Comparison of ENCODE assay signal across 8 cellular contexts in genomic region chr4:169268951-169269781, GRCh38. TPM values are rescaled to one million over a fixed set of nuclear protein-coding genes. Genes with fewer than 3 reads are reported as not detected.
DNase-seq lines count a peak whose midpoint lies in the region; ATAC-seq, FAIRE-seq and TF ChIP-seq lines count a peak whose summit lies in the region.

No MANE protein-coding gene starts in this region.

- in situ Hi-C loops in transverse colon (cut with MboI; ENCODE audit: low pct_ligation_motif_present in 1 of 4, low pct_unique_long_range_greater_than_20kb in 1 of 4, low sequenced_read_pairs in 3 of 4) = no loop called here

- peaks cover 2% of the 10 kb centered on the region for H3K9me3 Mint-ChIP-seq in astrocyte (ENCODE audit: unreplicated experiment)

- H3K4me3 ChIP-seq in HL-60 (replicated peaks; ENCODE audit: insufficient read depth, low read length) = 0 out of 2 replicates have a peak overlapping the region, but pooled peaks have one; percentile 92
- H3K4me3 ChIP-seq in astrocyte (ENCODE audit: insufficient read depth, low read depth, low read length) = peak overlapping the region; percentile 95
- peak overlapping the region; percentile 84 to 90 (median 88) for H3K4me3 ChIP-seq in liver (ENCODE audit: low read depth in 1 of 3, low read length in 3 of 3)
- peak overlapping the region; percentile 73 to 96 (median 80) for H3K4me3 ChIP-seq in transverse colon

- peaks cover 33% of the 10 kb centered on the region for H4K20me1 ChIP-seq in astrocyte (ENCODE audit: insufficient read depth, low read length)

- H3K36me3 ChIP-seq in astrocyte (ENCODE audit: insufficient read depth, low read length) (peaks cover 11% of the 10 kb centered on the region), liver (ENCODE audit: control insufficient read depth in 4 of 4, insufficient read depth in 3 of 4, low read depth in 1 of 4, low read length in 3 of 4) (peaks cover 0 to 5% (median 0%) of the 10 kb centered on the region in 4 donors), transverse colon (no peaks in the 10 kb centered on the region)

- intact Hi-C loops in transverse colon (cut with DNase I; ENCODE audit: low total_unique reads) = no loop called here

- H3K4me1 ChIP-seq in astrocyte (ENCODE audit: insufficient read depth, low read length) = peaks cover 40% of the 10 kb centered on the region
- peaks cover 2 to 33% (median 19%) of the 10 kb centered on the region in 4 donors for H3K4me1 ChIP-seq in liver (ENCODE audit: control insufficient read depth in 4 of 4, insufficient read depth in 4 of 4, low read length in 3 of 4)
- peaks cover 5 to 70% (median 28%) of the 10 kb centered on the region in 4 donors for H3K4me1 ChIP-seq in transverse colon

- no peaks in the 10 kb centered on the region for H3K27me3 Mint-ChIP-seq in astrocyte (ENCODE audit: low read depth, unreplicated experiment)

- H3K9me3 ChIP-seq in astrocyte (ENCODE audit: insufficient read depth, low read depth, low read length) (no peaks in the 10 kb centered on the region), liver (ENCODE audit: control insufficient read depth in 4 of 4, low read length in 3 of 4) (no peaks in the 10 kb centered on the region), transverse colon (no peaks in the 10 kb centered on the region)

- peak; percentile 95 for FAIRE-seq in astrocyte (lab: Jason Lieb, UNC)

- peak; percentile 65 for TF ChIP-seq POLR2A in transverse colon (IDR thresholded peaks at IDR 0.05)

- WGBS in liver = 23% methylated on average over 14 of the region's 14 CpGs
- WGBS in transverse colon (ENCODE audit: low coverage in 1 of 2), 2 donors = 42 to 45% methylated on average over 5 to 14 of the region's 14 CpGs

- H3K27ac ChIP-seq in HL-60 (replicated peaks) (no peak overlapping the region), astrocyte (ENCODE audit: low read depth, low read length) (peak overlapping the region; percentile 95), liver (ENCODE audit: low read depth in 1 of 2, low read length in 2 of 2) (peak overlapping the region; percentile 72 to 87), transverse colon (peak overlapping the region; percentile 90 to 97 (median 94))

- peaks cover 35% of the 10 kb centered on the region for H3K4me1 Mint-ChIP-seq in astrocyte (ENCODE audit: low read depth, unreplicated experiment)

- peaks cover 8% of the 10 kb centered on the region for H3K36me3 Mint-ChIP-seq in astrocyte (ENCODE audit: low read depth, unreplicated experiment)

- DNase-seq in AG08395 (ENCODE audit: low spot score) = peak; percentile 53
- DNase-seq in HL-60 (ENCODE audit: low read depth in 1 of 2, low spot score in 1 of 2) = peak in 1 of 2 experiments; percentile 50
- DNase-seq in astrocyte (ENCODE audit: low read depth) = peak; percentile 89
- DNase-seq in transverse colon = peak; percentile 31
- DNase-seq in foreskin melanocyte = no peak

- no peak for TF ChIP-seq CTCF in HL-60 (IDR thresholded peaks at IDR 0.05; ENCODE audit: insufficient read depth, low read length)
- TF ChIP-seq CTCF in astrocyte (IDR thresholded peaks at IDR 0.05; ENCODE audit: insufficient read depth, low read depth, low read length) = no peak
- no peak for TF ChIP-seq CTCF in liver (IDR thresholded peaks at IDR 0.05; ENCODE audit: low read depth, low read length, missing input control)
- no peak for TF ChIP-seq CTCF in transverse colon (IDR thresholded peaks at IDR 0.05)

- H3K79me2 ChIP-seq in astrocyte (ENCODE audit: insufficient read depth, low read length) = peaks cover 65% of the 10 kb centered on the region

- no peak for TF ChIP-seq EP300 in transverse colon (IDR thresholded peaks at IDR 0.05; ENCODE audit: low read depth)

- peak overlapping the region; percentile 89 for H3K27ac Mint-ChIP-seq in astrocyte (ENCODE audit: unreplicated experiment)

- ATAC-seq in GM21390 (IDR thresholded peaks at IDR 0.05; ENCODE audit: unreplicated experiment) = no peak
- no peak for ATAC-seq in HG02981 (IDR thresholded peaks at IDR 0.05; ENCODE audit: unreplicated experiment)

- TF ChIP-seq RAD21 in liver (IDR thresholded peaks at IDR 0.05) = peak in 1 of 2 donors; percentile 43

- peak overlapping the region; percentile 96 for H3K4me3 Mint-ChIP-seq in astrocyte (ENCODE audit: unreplicated experiment)

- peaks cover 8% of the 10 kb centered on the region for H3K27me3 ChIP-seq in HL-60 (ENCODE audit: insufficient read depth, poor library complexity, severe bottlenecking)
- no peaks in the 10 kb centered on the region for H3K27me3 ChIP-seq in astrocyte (ENCODE audit: insufficient read depth, low read length)
- no peaks in the 10 kb centered on the region for H3K27me3 ChIP-seq in liver (ENCODE audit: control insufficient read depth in 4 of 4, insufficient read depth in 4 of 4, low read length in 3 of 4)
- H3K27me3 ChIP-seq in transverse colon = no peaks in the 10 kb centered on the region

- no peak overlapping the region for H2AFZ ChIP-seq in astrocyte (ENCODE audit: low read depth, low read length)

- H3K9ac ChIP-seq in astrocyte (ENCODE audit: low read length) = peak overlapping the region; percentile 98
- peak overlapping the region; percentile 84 to 92 for H3K9ac ChIP-seq in liver (ENCODE audit: low read depth in 1 of 2, low read length in 2 of 2)

- peak overlapping the region; percentile 89 for H3K4me2 ChIP-seq in astrocyte (ENCODE audit: low read length)

TF ChIP-seq in liver, 16 proteins besides CTCF, POLR2A, EP300 and RAD21:
- TF ChIP-seq EGR1 (IDR thresholded peaks at IDR 0.05; ENCODE audit: low read depth in 2 of 2) = no peak
- TF ChIP-seq NR2F2 (IDR thresholded peaks at IDR 0.05) = no peak
- TF ChIP-seq JUND (IDR thresholded peaks at IDR 0.05) = peak; percentile 56 to 66
- no peak for TF ChIP-seq FOXA1 (IDR thresholded peaks at IDR 0.05)
- no peak for TF ChIP-seq GABPA (IDR thresholded peaks at IDR 0.05 in 1 of 2, conservative IDR thresholded peaks at IDR 0.05 in 1 of 2)
- peak; percentile 61 to 72 for TF ChIP-seq HNF4A (conservative IDR thresholded peaks at IDR 0.05)
- TF ChIP-seq, protein P1, sequence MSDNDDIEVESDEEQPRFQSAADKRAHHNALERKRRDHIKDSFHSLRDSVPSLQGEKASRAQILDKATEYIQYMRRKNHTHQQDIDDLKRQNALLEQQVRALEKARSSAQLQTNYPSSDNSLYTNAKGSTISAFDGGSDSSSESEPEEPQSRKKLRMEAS (IDR thresholded peaks at IDR 0.05) = no peak
- TF ChIP-seq, protein P2, sequence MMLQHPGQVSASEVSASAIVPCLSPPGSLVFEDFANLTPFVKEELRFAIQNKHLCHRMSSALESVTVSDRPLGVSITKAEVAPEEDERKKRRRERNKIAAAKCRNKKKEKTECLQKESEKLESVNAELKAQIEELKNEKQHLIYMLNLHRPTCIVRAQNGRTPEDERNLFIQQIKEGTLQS (IDR thresholded peaks at IDR 0.05) = peak; percentile 17
- TF ChIP-seq, protein P3, sequence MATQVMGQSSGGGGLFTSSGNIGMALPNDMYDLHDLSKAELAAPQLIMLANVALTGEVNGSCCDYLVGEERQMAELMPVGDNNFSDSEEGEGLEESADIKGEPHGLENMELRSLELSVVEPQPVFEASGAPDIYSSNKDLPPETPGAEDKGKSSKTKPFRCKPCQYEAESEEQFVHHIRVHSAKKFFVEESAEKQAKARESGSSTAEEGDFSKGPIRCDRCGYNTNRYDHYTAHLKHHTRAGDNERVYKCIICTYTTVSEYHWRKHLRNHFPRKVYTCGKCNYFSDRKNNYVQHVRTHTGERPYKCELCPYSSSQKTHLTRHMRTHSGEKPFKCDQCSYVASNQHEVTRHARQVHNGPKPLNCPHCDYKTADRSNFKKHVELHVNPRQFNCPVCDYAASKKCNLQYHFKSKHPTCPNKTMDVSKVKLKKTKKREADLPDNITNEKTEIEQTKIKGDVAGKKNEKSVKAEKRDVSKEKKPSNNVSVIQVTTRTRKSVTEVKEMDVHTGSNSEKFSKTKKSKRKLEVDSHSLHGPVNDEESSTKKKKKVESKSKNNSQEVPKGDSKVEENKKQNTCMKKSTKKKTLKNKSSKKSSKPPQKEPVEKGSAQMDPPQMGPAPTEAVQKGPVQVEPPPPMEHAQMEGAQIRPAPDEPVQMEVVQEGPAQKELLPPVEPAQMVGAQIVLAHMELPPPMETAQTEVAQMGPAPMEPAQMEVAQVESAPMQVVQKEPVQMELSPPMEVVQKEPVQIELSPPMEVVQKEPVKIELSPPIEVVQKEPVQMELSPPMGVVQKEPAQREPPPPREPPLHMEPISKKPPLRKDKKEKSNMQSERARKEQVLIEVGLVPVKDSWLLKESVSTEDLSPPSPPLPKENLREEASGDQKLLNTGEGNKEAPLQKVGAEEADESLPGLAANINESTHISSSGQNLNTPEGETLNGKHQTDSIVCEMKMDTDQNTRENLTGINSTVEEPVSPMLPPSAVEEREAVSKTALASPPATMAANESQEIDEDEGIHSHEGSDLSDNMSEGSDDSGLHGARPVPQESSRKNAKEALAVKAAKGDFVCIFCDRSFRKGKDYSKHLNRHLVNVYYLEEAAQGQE (IDR thresholded peaks at IDR 0.05) = no peak
- peak; percentile 24 for TF ChIP-seq YY1 (IDR thresholded peaks at IDR 0.05)
- TF ChIP-seq HNF4G (IDR thresholded peaks at IDR 0.05) = peak; percentile 38
- no peak for TF ChIP-seq ZBTB33 (IDR thresholded peaks at IDR 0.05)

RNA-seq across cellular contexts. Expression of gene SH3RF1, which starts 1.6 kb away (rescaled TPM):
- total RNA-seq in astrocyte = 20.8 and 25.9 TPM in 2 replicates
- total RNA-seq in liver = 1 to 10 TPM; 1.8 to 7.9 TPM
- 1 to 10 TPM; 2.7 to 4.4 TPM for polyA plus RNA-seq in liver
- 10 to 100 TPM; 49.0 to 63.4 (median 54.3) TPM for total RNA-seq in transverse colon
